ENCODE assay signal across 8 cellular contexts in genomic region chr17:47099987-47100711, GRCh38.
DNase-seq lines count a peak whose midpoint lies in the region; ATAC-seq and TF ChIP-seq lines count a peak whose summit lies in the region.

No MANE protein-coding gene starts in this region.

- no peaks in the 10 kb centered on the region for H3K36me3 ChIP-seq in CD4-positive, CD25-positive, alpha-beta regulatory T cell (ENCODE audit: control insufficient read depth, insufficient read depth, low read length)
- no peaks in the 10 kb centered on the region for H3K36me3 ChIP-seq in duodenal mucosa (ENCODE audit: control insufficient read depth in 1 of 2, insufficient read depth in 2 of 2, low read length in 2 of 2)

- intact Hi-C loops in lower leg skin (cut with DNase I; ENCODE audit: low total_unique reads) = no loop called here

- peak overlapping the region; percentile 97 to 99 (median 99) for H3K27ac Mint-ChIP-seq in CD4-positive, CD25-positive, alpha-beta regulatory T cell

- ATAC-seq in CD4-positive, CD25-positive, alpha-beta regulatory T cell (ENCODE audit: low read depth in 2 of 2) = peak; percentile 100
- peak; percentile 92 for ATAC-seq in GM19438 (IDR thresholded peaks at IDR 0.05; ENCODE audit: low read depth, unreplicated experiment)
- peak; percentile 92 for ATAC-seq in HG03571 (IDR thresholded peaks at IDR 0.05; ENCODE audit: unreplicated experiment)

- DNase-seq in CD4-positive, CD25-positive, alpha-beta regulatory T cell = peak; percentile 86 to 91 (median 89)
- peak; percentile 96 for DNase-seq in NCI-H774 (lab: John Stamatoyannopoulos, UW)
- DNase-seq in activated CD4-positive, alpha-beta T cell treated with anti-CD3 and anti-CD28 coated beads, Interleukin-2, amount 50 U/mL, for 48 hours = peak; percentile 91 to 94
- DNase-seq in lower leg skin (ENCODE audit: low spot score in 2 of 2) = peak; percentile 96 to 98
- peak; percentile 86 to 89 for DNase-seq in stimulated activated CD4-positive, alpha-beta T cell treated with anti-CD3 and anti-CD28 coated beads, Interleukin-4, amount 100 ng/mL, for 4 hours

- H3K27me3 Mint-ChIP-seq in CD4-positive, CD25-positive, alpha-beta regulatory T cell = peaks cover 5% of the 10 kb centered on the region

- peak overlapping the region; percentile 96 to 100 (median 98) for H3K4me3 Mint-ChIP-seq in CD4-positive, CD25-positive, alpha-beta regulatory T cell

- H3K4me3 ChIP-seq in CD4-positive, CD25-positive, alpha-beta regulatory T cell (ENCODE audit: low read depth, low read length) = peak overlapping the region; percentile 82
- H3K4me3 ChIP-seq in duodenal mucosa (ENCODE audit: low read depth in 1 of 2, low read length in 2 of 2) (peak overlapping the region; percentile 73 to 79), lower leg skin (ENCODE audit: low read depth, poor library complexity, severe bottlenecking) (peak overlapping the region; percentile 91)

- H3K4me1 ChIP-seq in CD4-positive, CD25-positive, alpha-beta regulatory T cell (ENCODE audit: control insufficient read depth, insufficient read depth, low read length, poor library complexity, severe bottlenecking) = peaks cover 14% of the 10 kb centered on the region
- peaks cover 0 to 5% of the 10 kb centered on the region in 2 donors for H3K4me1 ChIP-seq in duodenal mucosa (ENCODE audit: control insufficient read depth in 1 of 2, insufficient read depth in 2 of 2, low read length in 2 of 2)

- peak overlapping the region; percentile 47 for H3K27ac ChIP-seq in CD4-positive, CD25-positive, alpha-beta regulatory T cell (ENCODE audit: insufficient read depth, low read length, poor library complexity, severe bottlenecking)
- peak overlapping the region; percentile 42 for H3K27ac ChIP-seq in duodenal mucosa (ENCODE audit: low read depth, low read length)

- H3K9ac ChIP-seq in duodenal mucosa (ENCODE audit: low read depth in 1 of 2, low read length in 2 of 2) = peak overlapping the region; percentile 69 to 74

- H3K9me3 ChIP-seq in CD4-positive, CD25-positive, alpha-beta regulatory T cell (ENCODE audit: control insufficient read depth in 2 of 2, low read length in 2 of 2) = no peaks in the 10 kb centered on the region
- no peaks in the 10 kb centered on the region for H3K9me3 ChIP-seq in duodenal mucosa (ENCODE audit: control insufficient read depth in 1 of 2, low read length in 2 of 2)

- TF ChIP-seq CTCF in lower leg skin (IDR thresholded peaks at IDR 0.05) = peak in 1 of 3 donors; percentile 17

- H3K4me1 Mint-ChIP-seq in CD4-positive, CD25-positive, alpha-beta regulatory T cell = peaks cover 6 to 45% (median 26%) of the 10 kb centered on the region in 4 donors

- no peaks in the 10 kb centered on the region for H3K9me3 Mint-ChIP-seq in CD4-positive, CD25-positive, alpha-beta regulatory T cell

- H3K36me3 Mint-ChIP-seq in CD4-positive, CD25-positive, alpha-beta regulatory T cell = peaks cover 3% of the 10 kb centered on the region

- no peak for TF ChIP-seq POLR2A in lower leg skin (IDR thresholded peaks at IDR 0.05)

- no peaks in the 10 kb centered on the region for H3K27me3 ChIP-seq in CD4-positive, CD25-positive, alpha-beta regulatory T cell (ENCODE audit: control insufficient read depth, insufficient read depth, low read length)
- H3K27me3 ChIP-seq in duodenal mucosa (ENCODE audit: control insufficient read depth in 1 of 2, insufficient read depth in 2 of 2, low read length in 2 of 2) = no peaks in the 10 kb centered on the region

- WGBS in lower leg skin, 2 donors = 0 to 1% methylated on average over 25 to 41 of the region's 42 CpGs

Comparison
In these comparisons a context has a peak if more than half of its experiments do, and no peak if none do; other contexts are left out.
1. Peak in every context shown above with its lines: DNase-seq, ATAC-seq, H3K4me3 ChIP-seq and H3K27ac ChIP-seq.